ENCODE assay signal across 12 cellular contexts in the genomic region with DNA sequence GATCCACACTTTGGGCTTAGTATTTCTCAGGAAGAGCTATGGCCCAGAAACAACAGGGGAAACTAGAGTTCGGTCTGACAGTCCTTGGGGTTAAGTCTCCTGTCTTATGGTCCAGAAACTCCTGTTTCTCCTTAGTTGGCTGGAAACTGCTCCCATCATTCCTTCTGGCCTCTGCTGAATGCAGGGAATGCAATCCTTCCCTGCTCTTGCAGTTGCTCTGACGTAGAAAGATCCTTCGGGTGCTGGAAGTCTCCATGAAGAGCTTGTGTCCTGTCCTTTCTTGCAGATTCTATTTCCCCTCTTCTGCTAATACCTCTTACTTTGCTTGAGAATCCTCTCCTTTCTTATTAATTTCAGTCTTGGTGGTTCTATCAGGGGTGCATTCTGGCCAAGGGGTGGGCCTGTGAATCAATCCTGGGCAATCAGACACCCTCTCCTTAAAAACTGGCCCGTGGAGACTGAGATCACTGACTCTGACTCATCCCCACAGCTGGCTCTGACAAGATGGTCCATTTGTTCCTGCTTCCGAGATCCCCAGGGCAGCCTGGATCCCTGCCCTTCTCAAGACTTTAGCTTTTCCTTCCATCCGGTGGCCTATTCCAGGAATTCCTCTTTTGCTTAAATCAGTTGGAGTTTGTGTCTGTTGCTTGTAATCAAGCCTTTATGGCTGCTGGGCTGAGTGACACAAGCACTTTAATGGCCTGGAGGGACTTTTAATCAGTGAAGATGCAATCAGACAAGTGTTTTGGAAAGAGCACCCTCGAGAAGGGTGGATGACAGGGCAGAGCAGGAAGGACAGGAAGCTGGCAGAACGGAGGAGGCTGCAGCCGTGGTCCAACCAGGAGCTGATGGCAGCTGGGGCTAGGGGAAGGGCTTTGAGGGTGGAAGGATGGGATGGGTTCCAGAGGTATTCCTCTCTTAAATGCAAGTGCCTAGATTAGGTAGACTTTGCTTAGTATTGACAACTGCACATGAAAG. TPM values are rescaled to one million over a fixed set of nuclear protein-coding genes. Genes with fewer than 3 reads are reported as not detected.
A peak's percentile ranks its signal among the peaks of the same experiment; 100 is the strongest.
DNase-seq lines count a peak whose midpoint lies in the region; ATAC-seq and TF ChIP-seq lines count a peak whose summit lies in the region.
"Had no signal": no experiment of that assay in that cellular context is flagged by ENCODE, and none has a peak within 500 bp of the region (broad histone marks: within the 10 kb centered on the region; RNA-seq: fewer than 3 reads in every experiment).

No MANE protein-coding gene starts in this region.

- no peaks in the 10 kb centered on the region for H3K36me3 Mint-ChIP-seq in CD4-positive, alpha-beta T cell (ENCODE audit: low read depth)

- no peak overlapping the region for H3K4me3 ChIP-seq in AG04450 (ENCODE audit: low read depth, low read length)
- no peak overlapping the region for H3K4me3 ChIP-seq in SJCRH30
- H3K4me3 ChIP-seq in fibroblast of lung (replicated peaks in 1 of 4; ENCODE audit: control extremely low read depth in 1 of 4, insufficient read depth in 1 of 4, low read depth in 3 of 4, low read length in 4 of 4), result no peak overlapping the region
- H3K4me3 ChIP-seq in muscle layer of colon (ENCODE audit: low read depth in 1 of 2, low read length in 2 of 2), result no peak overlapping the region
- H3K4me3 ChIP-seq: BLaER1 treated with 17β-estradiol and CSF1 and Interleukin-3, amounts not matched to agents 10 nM and 100 nM had no signal

- H3K4me3 Mint-ChIP-seq in CD4-positive, alpha-beta T cell, result no peak overlapping the region
- H3K4me3 Mint-ChIP-seq: T-helper 1 cell treated with Interleukin-12 subunit alpha and Interleukin-12 subunit beta and Interleukin-4 antibody, amounts not matched to agents 30 μg/mL and 1 μg/mL, for 36 hours had no signal

- H3K4me1 ChIP-seq in SJCRH30 (peaks cover 20% of the 10 kb centered on the region), fibroblast of lung (ENCODE audit: control insufficient read depth, extremely low read depth, insufficient read depth, low read length) (peaks cover 25% of the 10 kb centered on the region), muscle layer of colon (ENCODE audit: insufficient read depth, low read length) (peaks cover 30% of the 10 kb centered on the region)

- DNase-seq in AG04450 (ENCODE audit: low read depth, low spot score), result peak; percentile 78
- DNase-seq in SJCRH30, result peak; percentile 44 to 65
- peak; percentile 88 for DNase-seq in fibroblast of lung (ENCODE audit: low read depth in 2 of 2)
- DNase-seq in ureter (ENCODE audit: low spot score), result no peak
- DNase-seq in CD4-positive, alpha-beta T cell, result no peak
- no peak for DNase-seq in NCI-H146 treated with DMSO at 0.1 percent for 48 hours (lab: John Stamatoyannopoulos, UW; ENCODE audit: unreplicated experiment)
- no peak for DNase-seq in GF-D8 (lab: John Stamatoyannopoulos, UW)
- DNase-seq: NCI-H2171 treated with DMSO at 0.1 percent for 48 hours had no signal

- H3K9ac ChIP-seq in fibroblast of lung (ENCODE audit: insufficient read depth, low read length), result peak overlapping the region; percentile 27
- peak overlapping the region; percentile 19 for H3K9ac ChIP-seq in muscle layer of colon (ENCODE audit: low read length)
- H3K9ac ChIP-seq: BLaER1 treated with 17β-estradiol and CSF1 and Interleukin-3, amounts not matched to agents 10 nM and 100 nM had no signal

- intact Hi-C loops in CD4-positive, alpha-beta T cell (cut with DNase I, micrococcal nuclease), result no loop called here

- POLR2A ChIA-PET in AG04450 (lab: Yijun Ruan, JAX), result interaction anchor here (0.6 to 1.1 kb wide), 4 partner anchors 16 to 31 kb away, joined by 3 to 5 read pairs (median 4); no protein-coding TSS in a partner anchor
- POLR2A ChIA-PET in CD4-positive, alpha-beta T cell (lab: Charles Lee), result no interaction called here

- no peaks in the 10 kb centered on the region for H3K9me3 ChIP-seq in AG04450 (ENCODE audit: control insufficient read depth, insufficient read depth, low read length)
- H3K9me3 ChIP-seq in SJCRH30 (replicated peaks), result no peaks in the 10 kb centered on the region
- H3K9me3 ChIP-seq in fibroblast of lung (ENCODE audit: control insufficient read depth, insufficient read depth, low read depth, low read length), result no peaks in the 10 kb centered on the region
- H3K9me3 ChIP-seq in muscle layer of colon (ENCODE audit: low read length), result no peaks in the 10 kb centered on the region
- H3K9me3 ChIP-seq in CD4-positive, alpha-beta T cell (ENCODE audit: control insufficient read depth, low read length), result peaks cover 3% of the 10 kb centered on the region

- no peak overlapping the region for H3K27ac Mint-ChIP-seq in CD4-positive, alpha-beta T cell
- H3K27ac Mint-ChIP-seq: activated T-helper 2 cell treated with anti-CD3 and anti-CD28 coated beads, Interferon-gamma antibody, Interleukin-2, Interleukin-4, amounts not matched to agents 10 μg/mL and 5 μg/mL and 100 μg/mL, durations not matched to agents 14 hours and 24 hours and 36 hours; T-helper 1 cell treated with Interleukin-12 subunit alpha and Interleukin-12 subunit beta and Interleukin-4 antibody, amounts not matched to agents 30 μg/mL and 1 μg/mL, for 36 hours had no signal

- no peaks in the 10 kb centered on the region for H4K20me1 ChIP-seq in fibroblast of lung (ENCODE audit: control insufficient read depth, extremely low read depth, insufficient read depth, low read length)
- H4K20me1 ChIP-seq: BLaER1 treated with 17β-estradiol and CSF1 and Interleukin-3, amounts not matched to agents 10 nM and 100 nM had no signal

- no peak for ATAC-seq in CD4-positive, alpha-beta T cell (ENCODE audit: poor library complexity)

- H3K36me3 ChIP-seq in SJCRH30 (no peaks in the 10 kb centered on the region), fibroblast of lung (ENCODE audit: control insufficient read depth, insufficient read depth, low read length) (peaks cover 6% of the 10 kb centered on the region), muscle layer of colon (ENCODE audit: insufficient read depth, low read length) (peaks cover 37% of the 10 kb centered on the region)

- TF ChIP-seq CTCF in AG04450 (IDR thresholded peaks at IDR 0.05; ENCODE audit: low read depth, low read length), result no peak
- no peak for TF ChIP-seq CTCF in fibroblast of lung (conservative IDR thresholded peaks at IDR 0.05 in 1 of 2, IDR thresholded peaks at IDR 0.05 in 1 of 2; ENCODE audit: low read depth in 1 of 2, low read length in 2 of 2)
- TF ChIP-seq CTCF in CD4-positive, alpha-beta T cell (IDR thresholded peaks at IDR 0.05), result no peak

- H3K27me3 Mint-ChIP-seq in CD4-positive, alpha-beta T cell, result peaks cover 32% of the 10 kb centered on the region

- H3K27ac ChIP-seq in AG04450 (ENCODE audit: low read depth, low read length), result peak overlapping the region; percentile 93
- H3K27ac ChIP-seq in SJCRH30, result peak overlapping the region; percentile 1; the same call in 1 of the 2 replicates
- peak overlapping the region; percentile 91 for H3K27ac ChIP-seq in fibroblast of lung (ENCODE audit: insufficient read depth, low read length)
- H3K27ac ChIP-seq in muscle layer of colon (ENCODE audit: low read depth, low read length), result peak overlapping the region; percentile 59
- H3K27ac ChIP-seq in CD4-positive, alpha-beta T cell (ENCODE audit: low read depth, low read length), result no peak overlapping the region

- peak overlapping the region; percentile 63 for H3K4me2 ChIP-seq in fibroblast of lung (ENCODE audit: extremely low read depth, insufficient read depth, low read length)

- CTCF ChIA-PET in AG04450 (lab: Charles Lee), result interaction anchor here (0.6 to 1.3 kb wide), 4 partner anchors 12 to 58 kb away, joined by 3 to 5 read pairs (median 4); no protein-coding TSS in a partner anchor
- CTCF ChIA-PET in CD4-positive, alpha-beta T cell (lab: Charles Lee), result no interaction called here

- H3K9me3 Mint-ChIP-seq in CD4-positive, alpha-beta T cell, result peaks cover 6% of the 10 kb centered on the region
- H3K9me3 Mint-ChIP-seq: T-helper 1 cell treated with Interleukin-12 subunit alpha and Interleukin-12 subunit beta and Interleukin-4 antibody, amounts not matched to agents 30 μg/mL and 1 μg/mL, for 36 hours had no signal

- H3K79me2 ChIP-seq in fibroblast of lung (ENCODE audit: control insufficient read depth, insufficient read depth, low read length), result no peaks in the 10 kb centered on the region

- no peaks in the 10 kb centered on the region for H3K27me3 ChIP-seq in AG04450 (ENCODE audit: control insufficient read depth, insufficient read depth, low read length)
- H3K27me3 ChIP-seq in SJCRH30, result no peaks in the 10 kb centered on the region
- H3K27me3 ChIP-seq in fibroblast of lung (ENCODE audit: control insufficient read depth, insufficient read depth, low read length), result no peaks in the 10 kb centered on the region
- H3K27me3 ChIP-seq in muscle layer of colon (ENCODE audit: control insufficient read depth in 1 of 2, insufficient read depth in 2 of 2, low read length in 2 of 2), result no peaks in the 10 kb centered on the region
- no peaks in the 10 kb centered on the region for H3K27me3 ChIP-seq in CD4-positive, alpha-beta T cell (ENCODE audit: control insufficient read depth, insufficient read depth, low read length)
- H3K27me3 ChIP-seq: BLaER1 treated with 17β-estradiol and CSF1 and Interleukin-3, amounts not matched to agents 10 nM and 100 nM had no signal

- H2AFZ ChIP-seq in fibroblast of lung (ENCODE audit: low read length), result peak overlapping the region; percentile 62

- no peaks in the 10 kb centered on the region for H3K4me1 Mint-ChIP-seq in CD4-positive, alpha-beta T cell (ENCODE audit: low read depth)

RNA-seq across cellular contexts. Expression of a gene that starts 23.7 kb away (rescaled TPM):
- 78.3 and 83.1 TPM in 2 replicates for polyA plus RNA-seq in AG04450 (2011; rRNA removed)
- 56.1 and 65.0 TPM in 2 replicates for polyA minus RNA-seq in AG04450 (2011; rRNA and poly(A)+ RNA removed)
- total RNA-seq in SJCRH30 (2014; rRNA removed; shearing (Covaris generic)), result 0.85 and 1.2 TPM in 2 replicates
- total RNA-seq in fibroblast of lung, result 8.0 and 13.4 TPM in 2 replicates
- polyA plus RNA-seq in fibroblast of lung, result 52.9 and 86.5 TPM in 2 replicates
- 57.5 and 87.9 TPM in 2 replicates for polyA plus RNA-seq in fibroblast of lung (2012)
- 70.0 and 100 TPM in 2 replicates for polyA minus RNA-seq in fibroblast of lung (ENCODE audit: low replicate concordance)
- 12.5 TPM for total RNA-seq in ureter
- total RNA-seq in CD4-positive, alpha-beta T cell, result under 1 TPM; 0.14 to 0.27 TPM

Comparison
In these comparisons a context has a peak if more than half of its experiments do, and no peak if none do; other contexts are left out.
1. DNase-seq: peak in AG04450 (single experiment), SJCRH30 (2 of 2) and fibroblast of lung (2 of 2); none in ureter (single experiment), CD4-positive, alpha-beta T cell (0 of 10), NCI-H146 treated with DMSO at 0.1 percent for 48 hours (single experiment) and GF-D8 (single experiment).